ENCODE assay signal across 8 cellular contexts in the genomic region with DNA sequence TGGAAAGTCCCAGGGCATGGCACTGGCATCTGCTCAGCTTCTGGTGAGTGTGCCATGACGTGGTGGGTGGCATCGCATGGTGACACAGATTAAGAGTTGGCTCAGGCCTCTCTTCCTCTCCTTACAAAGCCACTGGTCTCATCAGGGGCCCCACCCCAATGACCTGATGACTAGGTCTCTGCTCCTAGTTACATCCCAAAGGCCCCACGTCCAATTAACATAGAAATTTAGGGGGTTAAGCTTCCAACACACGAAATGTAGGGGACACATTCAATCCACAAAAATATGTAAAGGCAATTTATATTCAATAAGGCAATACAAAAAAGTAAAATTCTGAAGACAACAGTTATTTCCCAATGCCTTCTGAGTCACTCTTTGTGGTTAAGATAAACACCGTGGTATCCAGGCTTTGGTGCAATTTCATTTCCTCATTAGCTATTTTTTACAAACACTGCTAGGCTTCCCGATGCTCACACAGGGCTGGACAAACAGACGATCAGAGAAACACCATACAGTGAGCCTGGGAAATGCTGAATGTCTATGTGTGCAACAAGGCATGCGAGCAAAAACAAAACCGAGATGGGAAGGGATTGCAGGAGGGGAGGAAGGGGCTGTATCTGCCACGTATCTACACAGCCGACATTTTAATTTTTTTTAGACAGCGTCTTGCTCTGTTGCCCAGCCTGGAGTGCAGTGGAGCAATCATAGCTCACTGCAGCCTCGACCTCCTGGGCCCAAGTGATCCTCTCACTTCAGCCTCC.
A peak's percentile ranks its signal among the peaks of the same experiment; 100 is the strongest.
DNase-seq lines count a peak whose midpoint lies in the region; ATAC-seq and TF ChIP-seq lines count a peak whose summit lies in the region.

No MANE protein-coding gene starts in this region.

- intact Hi-C loops in body of pancreas (cut with DNase I) (no loop called here), vagina (cut with DNase I) (no loop called here)

- H3K36me3 ChIP-seq in body of pancreas (replicated peaks in 1 of 2; ENCODE audit: insufficient read depth in 1 of 2, low read depth in 2 of 2) (no peaks in the 10 kb centered on the region), vagina (no peaks in the 10 kb centered on the region)

- TF ChIP-seq POLR2A in body of pancreas (IDR thresholded peaks at IDR 0.05) (peak in 1 of 3 donors; percentile 25), vagina (IDR thresholded peaks at IDR 0.05) (no peak)

- H3K27ac ChIP-seq in body of pancreas (peak overlapping the region in 1 of 4 donors; percentile 71), vagina (peak overlapping the region; percentile 82)

- WGBS in body of pancreas, 2 donors: 67 to 82% methylated on average over 13 of the region's 13 CpGs

- TF ChIP-seq CTCF in body of pancreas (IDR thresholded peaks at IDR 0.05) (no peak), vagina (IDR thresholded peaks at IDR 0.05) (no peak), GM10266 (IDR thresholded peaks at IDR 0.05; ENCODE audit: control insufficient read depth, insufficient read depth, low read depth, missing control alignments) (no peak)

- H3K27me3 ChIP-seq in body of pancreas (no peaks in the 10 kb centered on the region), vagina (no peaks in the 10 kb centered on the region)

- no peak overlapping the region for H3K4me3 ChIP-seq in body of pancreas
- no peak overlapping the region for H3K4me3 ChIP-seq in vagina

- peak; percentile 46 for ATAC-seq in GM18511 (IDR thresholded peaks at IDR 0.05; ENCODE audit: unreplicated experiment)
- ATAC-seq in HG03066 (IDR thresholded peaks at IDR 0.05; ENCODE audit: low read depth, unreplicated experiment): peak; percentile 23
- peak; percentile 35 for ATAC-seq in body of pancreas

- H3K9me3 ChIP-seq in body of pancreas (no peaks in the 10 kb centered on the region), vagina (no peaks in the 10 kb centered on the region)

- DNase-seq in SIG-M5 (lab: John Stamatoyannopoulos, UW): peak; percentile 95
- DNase-seq in body of pancreas: peak in 2 of 4 donors; percentile 30 to 74
- peak; percentile 27 to 96 for DNase-seq in lung microvascular endothelial cell (ENCODE audit: low read depth in 2 of 2)
- DNase-seq in vagina (ENCODE audit: extremely low spot score in 2 of 2): peak in 1 of 2 donors; percentile 88
- DNase-seq in NCI-H187 (lab: John Stamatoyannopoulos, UW): no peak
- no peak for DNase-seq in GM10266 (ENCODE audit: extremely low spot score)

- H3K4me1 ChIP-seq in body of pancreas: peaks cover 21% of the 10 kb centered on the region
- peaks cover 57% of the 10 kb centered on the region for H3K4me1 ChIP-seq in vagina

Comparison
In these comparisons a context has a peak if more than half of its experiments do, and no peak if none do; other contexts are left out.
1. DNase-seq: peak in SIG-M5 (single experiment) and lung microvascular endothelial cell (2 of 2); none in NCI-H187 (0 of 2) and GM10266 (single experiment).
2. Peak in every context shown above with its lines, with median percentiles within 50 percentile points of each other: ATAC-seq.